10 cellular contexts compared by ENCODE assay signal in the genomic region with DNA sequence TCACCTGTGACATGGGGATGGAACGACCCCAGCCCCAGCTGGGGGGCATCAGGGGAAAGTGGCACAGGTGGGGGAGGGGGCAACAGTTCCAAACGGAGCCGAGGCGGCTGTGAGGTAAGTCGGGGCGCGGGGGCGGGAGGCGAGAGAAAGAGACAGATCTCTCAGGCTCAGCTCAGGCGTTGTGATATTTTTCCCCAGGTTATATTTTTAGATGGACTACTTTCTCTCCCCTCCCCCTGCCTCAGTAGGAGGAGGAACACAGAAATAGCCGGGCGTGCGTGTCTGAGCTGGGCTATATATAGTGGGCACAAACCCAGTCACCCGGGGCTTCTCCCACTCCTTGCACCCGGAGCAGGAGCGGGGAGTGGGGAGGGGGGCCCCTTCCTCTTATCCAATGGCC.
DNase-seq lines count a peak whose midpoint lies in the region; ATAC-seq and TF ChIP-seq lines count a peak whose summit lies in the region.
"Had no signal": no experiment of that assay in that cellular context is flagged by ENCODE, and none has a peak within 500 bp of the region (broad histone marks: within the 10 kb centered on the region; RNA-seq: fewer than 3 reads in every experiment).

No MANE protein-coding gene starts in this region.

- no peak overlapping the region for H2BK12ac ChIP-seq in H9 (ENCODE audit: insufficient read length, low read depth, low read length)

- no peak overlapping the region for H3K18ac ChIP-seq in H9 (ENCODE audit: insufficient read length, low read depth, low read length)

- H3K4me2 ChIP-seq in H9 (ENCODE audit: insufficient read depth, insufficient read length, low read length), result no peak overlapping the region

- no peaks in the 10 kb centered on the region for H3K9me3 ChIP-seq in heart right ventricle
- no peaks in the 10 kb centered on the region for H3K9me3 ChIP-seq in right atrium auricular region
- H3K9me3 ChIP-seq in CD8-positive, alpha-beta T cell (ENCODE audit: low read length), result no peaks in the 10 kb centered on the region
- H3K9me3 ChIP-seq in H9 (ENCODE audit: control insufficient read depth, low read depth, low read length), result no peaks in the 10 kb centered on the region
- H3K9me3 ChIP-seq: BE2C had no signal

- no peak overlapping the region for H2BK20ac ChIP-seq in H9 (ENCODE audit: low read depth, low read length, poor library complexity, severe bottlenecking)

- peak in 1 of 2 donors; percentile 7 for DNase-seq in heart right ventricle
- no peak for DNase-seq in right atrium auricular region (ENCODE audit: low spot score)
- peak in 5 of 10 donors; percentile 60 to 80 (median 67) for DNase-seq in dorsolateral prefrontal cortex
- peak; percentile 14 for DNase-seq in putamen (ENCODE audit: low spot score)
- no peak for DNase-seq in CD8-positive, alpha-beta T cell
- DNase-seq in activated CD4-positive, alpha-beta memory T cell treated with anti-CD3 and anti-CD28 coated beads, Interleukin-2, amount 10 ng/mL, durations not matched to agents 7 days and 5 days, result no peak
- no peak for DNase-seq in H9
- DNase-seq: BE2C, DMS53, GF-D8 had no signal

- H3K4me3 ChIP-seq in heart right ventricle (no peak overlapping the region), right atrium auricular region (no peak overlapping the region), dorsolateral prefrontal cortex (no peak overlapping the region)
- no peak overlapping the region for H3K4me3 ChIP-seq in CD8-positive, alpha-beta T cell (ENCODE audit: low read depth, low read length)

- no peak for TF ChIP-seq CTCF in heart right ventricle (IDR thresholded peaks at IDR 0.05)
- no peak for TF ChIP-seq CTCF in right atrium auricular region (IDR thresholded peaks at IDR 0.05)
- TF ChIP-seq CTCF in dorsolateral prefrontal cortex (IDR thresholded peaks at IDR 0.05 in 54 of 56, conservative IDR thresholded peaks at IDR 0.05 in 2 of 56; ENCODE audit: low read depth in 1 of 56, partially characterized antibody in 56 of 56), result no peak
- TF ChIP-seq CTCF in CD8-positive, alpha-beta T cell (IDR thresholded peaks at IDR 0.05), result no peak
- no peak for TF ChIP-seq CTCF in H9 (conservative IDR thresholded peaks at IDR 0.05)

- H4K5ac ChIP-seq in H9 (ENCODE audit: insufficient read length, low read depth, low read length), result no peak overlapping the region

- H3K27me3 Mint-ChIP-seq in CD8-positive, alpha-beta T cell (ENCODE audit: low read depth), result peaks cover 9% of the 10 kb centered on the region
- peaks cover 8% of the 10 kb centered on the region for H3K27me3 Mint-ChIP-seq in activated CD4-positive, alpha-beta memory T cell treated with anti-CD3 and anti-CD28 coated beads, Interleukin-2, amount 10 ng/mL, durations not matched to agents 7 days and 5 days
- H3K27me3 Mint-ChIP-seq in H9 (ENCODE audit: low read depth), result peaks cover 9% of the 10 kb centered on the region

- H3K27ac Mint-ChIP-seq in CD8-positive, alpha-beta T cell, result no peak overlapping the region
- no peak overlapping the region for H3K27ac Mint-ChIP-seq in activated CD4-positive, alpha-beta memory T cell treated with anti-CD3 and anti-CD28 coated beads, Interleukin-2, amount 10 ng/mL, durations not matched to agents 7 days and 5 days
- no peak overlapping the region for H3K27ac Mint-ChIP-seq in H9

- 45 to 64% methylated on average over 16 of the region's 16 CpGs for WGBS in heart right ventricle, 2 donors
- WGBS in H9 (ENCODE audit: extremely low coverage, insufficient read length, low lambda C conversion rate), result no CpG with 5 or more reads among the region's 16 CpGs

- no peaks in the 10 kb centered on the region for H3K4me1 Mint-ChIP-seq in CD8-positive, alpha-beta T cell (ENCODE audit: low read depth)
- no peaks in the 10 kb centered on the region for H3K4me1 Mint-ChIP-seq in activated CD4-positive, alpha-beta memory T cell treated with anti-CD3 and anti-CD28 coated beads, Interleukin-2, amount 10 ng/mL, durations not matched to agents 7 days and 5 days
- H3K4me1 Mint-ChIP-seq in H9, result peaks cover 8 to 16% of the 10 kb centered on the region in 2 experiments

- no peak overlapping the region for H3K27ac ChIP-seq in heart right ventricle
- no peak overlapping the region for H3K27ac ChIP-seq in right atrium auricular region
- H3K27ac ChIP-seq in dorsolateral prefrontal cortex, result peak overlapping the region in 53 of 59 donors; percentile 36 to 88 (median 73)
- no peak overlapping the region for H3K27ac ChIP-seq in CD8-positive, alpha-beta T cell (ENCODE audit: low read depth, low read length)
- H3K27ac ChIP-seq in H9 (ENCODE audit: insufficient read length, low read depth, low read length), result no peak overlapping the region

- H3T11ph ChIP-seq in H9 (ENCODE audit: low read length), result no peak overlapping the region

- H3K4me3 Mint-ChIP-seq in CD8-positive, alpha-beta T cell, result no peak overlapping the region
- no peak overlapping the region for H3K4me3 Mint-ChIP-seq in activated CD4-positive, alpha-beta memory T cell treated with anti-CD3 and anti-CD28 coated beads, Interleukin-2, amount 10 ng/mL, durations not matched to agents 7 days and 5 days
- H3K4me3 Mint-ChIP-seq in H9, result no peak overlapping the region

- no peak overlapping the region for H3K14ac ChIP-seq in H9 (ENCODE audit: insufficient read depth, low read length)

- no peak overlapping the region for H2AK5ac ChIP-seq in H9 (ENCODE audit: insufficient read length, low read length)

- H3K23me2 ChIP-seq in H9 (ENCODE audit: insufficient read length, low read depth, low read length, poor library complexity, severe bottlenecking), result no peaks in the 10 kb centered on the region

- H2BK5ac ChIP-seq in H9 (ENCODE audit: insufficient read length, low read length), result no peak overlapping the region

- H4K91ac ChIP-seq in H9 (ENCODE audit: insufficient read length, low read depth, low read length), result no peak overlapping the region

- H3K4me1 ChIP-seq in heart right ventricle, result peaks cover 0 to 5% (median 0%) of the 10 kb centered on the region in 9 donors
- H3K4me1 ChIP-seq in right atrium auricular region, result no peaks in the 10 kb centered on the region
- H3K4me1 ChIP-seq in CD8-positive, alpha-beta T cell (ENCODE audit: insufficient read depth, low read length), result no peaks in the 10 kb centered on the region
- no peaks in the 10 kb centered on the region for H3K4me1 ChIP-seq in H9 (ENCODE audit: insufficient read depth, low read length)

- H3K9me3 Mint-ChIP-seq in CD8-positive, alpha-beta T cell, result no peaks in the 10 kb centered on the region
- no peaks in the 10 kb centered on the region for H3K9me3 Mint-ChIP-seq in activated CD4-positive, alpha-beta memory T cell treated with anti-CD3 and anti-CD28 coated beads, Interleukin-2, amount 10 ng/mL, durations not matched to agents 7 days and 5 days
- no peaks in the 10 kb centered on the region for H3K9me3 Mint-ChIP-seq in H9

- H3K36me3 ChIP-seq in heart right ventricle (no peaks in the 10 kb centered on the region), right atrium auricular region (no peaks in the 10 kb centered on the region)
- H3K36me3 ChIP-seq in CD8-positive, alpha-beta T cell (ENCODE audit: insufficient read depth, low read length), result no peaks in the 10 kb centered on the region
- H3K36me3 ChIP-seq: BE2C had no signal

- H4K20me1 ChIP-seq in H9 (ENCODE audit: control insufficient read depth, insufficient read depth, insufficient read length), result no peaks in the 10 kb centered on the region

- no peak overlapping the region for H2AFZ ChIP-seq in H9 (ENCODE audit: low read length)

- peak in 5 of 8 donors; percentile 13 to 61 (median 46) for ATAC-seq in heart right ventricle
- no peak for ATAC-seq in CD8-positive, alpha-beta T cell

- H2BK15ac ChIP-seq in H9 (ENCODE audit: low read depth, low read length), result no peak overlapping the region

- intact Hi-C loops in heart right ventricle (cut with DNase I), result no loop called here
- intact Hi-C loops in dorsolateral prefrontal cortex (cut with DNase I), result loop anchor here in 1 of 2 donors (1.0 kb wide), 1 partner anchor 67 kb away; no protein-coding TSS in a partner anchor
- intact Hi-C loops in CD8-positive, alpha-beta T cell (cut with DNase I, micrococcal nuclease), result no loop called here

- H2BK120ac ChIP-seq in H9 (ENCODE audit: low read depth, low read length, poor library complexity, severe bottlenecking), result no peak overlapping the region

- no peak overlapping the region for H3K23ac ChIP-seq in H9 (ENCODE audit: insufficient read length, low read depth, low read length)

- peaks cover 0 to 29% (median 0%) of the 10 kb centered on the region in 7 donors for H3K27me3 ChIP-seq in heart right ventricle
- H3K27me3 ChIP-seq in right atrium auricular region, result no peaks in the 10 kb centered on the region
- no peaks in the 10 kb centered on the region for H3K27me3 ChIP-seq in dorsolateral prefrontal cortex
- no peaks in the 10 kb centered on the region for H3K27me3 ChIP-seq in CD8-positive, alpha-beta T cell (ENCODE audit: insufficient read depth, low read length)
- no peaks in the 10 kb centered on the region for H3K27me3 ChIP-seq in H9 (ENCODE audit: insufficient read depth, low read length)
- H3K27me3 ChIP-seq: BE2C had no signal

- H3K79me2 ChIP-seq in H9 (ENCODE audit: insufficient read depth, low read length), result no peaks in the 10 kb centered on the region

- POLR2A ChIA-PET in CD8-positive, alpha-beta T cell (lab: Charles Lee), result no interaction called here
- POLR2A ChIA-PET in activated CD4-positive, alpha-beta memory T cell treated with anti-CD3 and anti-CD28 coated beads, Interleukin-2, amount 10 ng/mL, durations not matched to agents 7 days and 5 days (lab: Charles Lee), result no interaction called here

- H3K4ac ChIP-seq in H9 (ENCODE audit: low read depth, low read length), result no peak overlapping the region

- H3K9ac ChIP-seq in H9 (ENCODE audit: extremely low read depth, insufficient read length, low read length), result no peak overlapping the region

- no peaks in the 10 kb centered on the region for H3K36me3 Mint-ChIP-seq in CD8-positive, alpha-beta T cell
- H3K36me3 Mint-ChIP-seq in activated CD4-positive, alpha-beta memory T cell treated with anti-CD3 and anti-CD28 coated beads, Interleukin-2, amount 10 ng/mL, durations not matched to agents 7 days and 5 days (ENCODE audit: low read depth), result no peaks in the 10 kb centered on the region
- H3K36me3 Mint-ChIP-seq in H9 (ENCODE audit: insufficient read depth in 1 of 3, low read depth in 3 of 3), result no peaks in the 10 kb centered on the region

- H3K79me1 ChIP-seq in H9 (ENCODE audit: insufficient read depth, low read depth, low read length, poor library complexity, severe bottlenecking), result no peaks in the 10 kb centered on the region

- CTCF ChIA-PET in CD8-positive, alpha-beta T cell (lab: Charles Lee), result no interaction called here
- CTCF ChIA-PET in activated CD4-positive, alpha-beta memory T cell treated with anti-CD3 and anti-CD28 coated beads, Interleukin-2, amount 10 ng/mL, durations not matched to agents 7 days and 5 days (lab: Charles Lee), result no interaction called here

- H3K56ac ChIP-seq in H9 (ENCODE audit: insufficient read length, low read depth, low read length), result no peak overlapping the region

- H4K8ac ChIP-seq in H9 (replicated peaks; ENCODE audit: insufficient read length, low read depth, low read length), result no peak overlapping the region

Comparison
In these comparisons a context has a peak if more than half of its experiments do, and no peak if none do; other contexts are left out.
1. H3K27ac ChIP-seq: peak in dorsolateral prefrontal cortex (53 of 59); none in heart right ventricle (0 of 10), right atrium auricular region (0 of 2), CD8-positive, alpha-beta T cell (single experiment) and H9 (single experiment).